8 cellular contexts compared by ENCODE assay signal in genomic region chr18:59140287-59140885, GRCh38. TPM values are rescaled to one million over a fixed set of nuclear protein-coding genes. Genes with fewer than 3 reads are reported as not detected.
DNase-seq lines count a peak whose midpoint lies in the region; ATAC-seq and TF ChIP-seq lines count a peak whose summit lies in the region.

No MANE protein-coding gene starts in this region.

- intact Hi-C loops in esophagus muscularis mucosa (cut with DNase I), result no loop called here

- H3K4me1 ChIP-seq in esophagus muscularis mucosa (peaks cover 8 to 20% (median 14%) of the 10 kb centered on the region in 4 donors), mucosa of rectum (ENCODE audit: control insufficient read depth in 2 of 2, insufficient read depth in 2 of 2, low read length in 2 of 2) (peaks cover 6 to 9% of the 10 kb centered on the region in 2 donors)

- H3K36me3 ChIP-seq in esophagus muscularis mucosa, result no peaks in the 10 kb centered on the region
- no peaks in the 10 kb centered on the region for H3K36me3 ChIP-seq in mucosa of rectum (ENCODE audit: control insufficient read depth in 2 of 2, insufficient read depth in 2 of 2, low read length in 2 of 2)

- peak; percentile 1 for ATAC-seq in HG03175 (IDR thresholded peaks at IDR 0.05; ENCODE audit: unreplicated experiment)
- peak; percentile 65 for ATAC-seq in SK-N-SH treated with all-trans-retinoic acid at 6 μM for 48 hours
- no peak for ATAC-seq in HG03469 (IDR thresholded peaks at IDR 0.05; ENCODE audit: unreplicated experiment)
- no peak for ATAC-seq in GM19467 (IDR thresholded peaks at IDR 0.05; ENCODE audit: unreplicated experiment)

- H3K27ac ChIP-seq in esophagus muscularis mucosa (replicated peaks in 1 of 4) (peak overlapping the region; percentile 77 to 83 (median 78)), mucosa of rectum (ENCODE audit: low read depth in 2 of 2, low read length in 2 of 2) (peak overlapping the region in 1 of 2 donors; percentile 86)

- WGBS in esophagus muscularis mucosa, result 4% methylated on average over 12 of the region's 16 CpGs

- TF ChIP-seq CTCF in esophagus muscularis mucosa (IDR thresholded peaks at IDR 0.05), result no peak

- DNase-seq in NK-92 treated with Interleukin-12 subunit alpha and Interleukin-12 subunit beta, amount 100 ng/mL, for 24 hours (lab: John Stamatoyannopoulos, UW), result peak; percentile 6
- DNase-seq in NK-92 (lab: John Stamatoyannopoulos, UW; ENCODE audit: unreplicated experiment) (no peak), esophagus muscularis mucosa (ENCODE audit: extremely low spot score) (no peak)

- H3K27me3 ChIP-seq in esophagus muscularis mucosa (no peaks in the 10 kb centered on the region), mucosa of rectum (ENCODE audit: control insufficient read depth in 2 of 2, insufficient read depth in 2 of 2, low read length in 2 of 2) (peaks cover 0 to 9% of the 10 kb centered on the region in 2 donors)

- no peaks in the 10 kb centered on the region for H3K9me3 ChIP-seq in esophagus muscularis mucosa
- no peaks in the 10 kb centered on the region for H3K9me3 ChIP-seq in mucosa of rectum (ENCODE audit: control insufficient read depth in 2 of 2, low read length in 2 of 2)

- no peak for TF ChIP-seq POLR2A in esophagus muscularis mucosa (IDR thresholded peaks at IDR 0.05; ENCODE audit: low read depth)

- no peak for TF ChIP-seq EP300 in esophagus muscularis mucosa (IDR thresholded peaks at IDR 0.05)

- peak overlapping the region; percentile 59 to 73 for H3K9ac ChIP-seq in mucosa of rectum (ENCODE audit: low read depth in 1 of 2, low read length in 2 of 2)

- peak overlapping the region; percentile 67 to 91 (median 74) for H3K4me3 ChIP-seq in esophagus muscularis mucosa
- H3K4me3 ChIP-seq in mucosa of rectum (ENCODE audit: low read length in 2 of 2), result peak overlapping the region; percentile 86 to 92

TF ChIP-seq in SK-N-SH treated with all-trans-retinoic acid at 6 μM for 48 hours, 23 proteins besides CTCF, POLR2A, EP300 and RAD21:
- TF ChIP-seq SNAI2 (CRISPR knock-in tag; IDR thresholded peaks at IDR 0.05) (peak; percentile 39; the same call in 1 of the 2 replicates), ZFP30 (CRISPR knock-in tag; IDR thresholded peaks at IDR 0.05) (no peak)

RNA-seq across cellular contexts. Expression of gene SEC11C, which starts 0.7 kb away (rescaled TPM):
- 10 to 100 TPM; 20.5 to 26.4 (median 22.2) TPM for total RNA-seq in esophagus muscularis mucosa

Comparison
In these comparisons a context has a peak if more than half of its experiments do, and no peak if none do; other contexts are left out.
1. ATAC-seq: peak in HG03175 (single experiment) and SK-N-SH treated with all-trans-retinoic acid at 6 μM for 48 hours (single experiment); none in HG03469 (single experiment) and GM19467 (single experiment).